In the genomic region with DNA sequence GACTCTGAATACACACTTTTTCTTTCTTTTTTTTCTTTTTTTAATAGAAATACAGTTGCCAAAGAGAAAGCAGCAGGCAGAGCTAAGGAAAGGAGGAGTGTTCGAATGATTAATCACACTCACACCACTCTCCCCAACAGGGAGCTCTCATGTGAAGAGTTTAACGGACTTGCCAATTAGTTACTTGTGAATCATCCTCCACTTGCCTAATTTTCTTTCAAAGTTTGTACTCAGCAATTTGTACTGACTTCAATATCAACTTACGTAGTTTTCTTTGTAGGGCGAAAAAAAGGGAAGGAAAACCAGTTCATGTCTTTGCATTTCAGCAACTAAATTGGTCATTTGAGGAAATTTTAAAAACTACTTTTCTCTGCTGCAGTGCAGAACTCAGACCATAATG, we compare ENCODE assay signal across 8 cellular contexts.
DNase-seq lines count a peak whose midpoint lies in the region; ATAC-seq and TF ChIP-seq lines count a peak whose summit lies in the region.

No MANE protein-coding gene starts in this region.

- H2AK5ac ChIP-seq in IMR-90 (ENCODE audit: low read depth, low read length): no peak overlapping the region

- WGBS in IMR-90 (ENCODE audit: extremely low coverage in 2 of 2, insufficient read length in 1 of 2), 2 experiments: no CpG with 5 or more reads among the region's 4 CpGs

- no TSS peak for BruUV-seq in IMR-90 (replicated peaks; lab: Mats Ljungman, UMichigan)

- H3K56ac ChIP-seq in IMR-90 (ENCODE audit: extremely low read depth, insufficient read depth, low read length): no peak overlapping the region

- TF ChIP-seq RAD21 in IMR-90 (IDR thresholded peaks at IDR 0.05; ENCODE audit: low read length): no peak

- H4K5ac ChIP-seq in IMR-90 (ENCODE audit: low read depth, low read length): no peak overlapping the region

- peaks cover 9% of the 10 kb centered on the region for H3K4me1 ChIP-seq in IMR-90 (ENCODE audit: control insufficient read depth, insufficient read depth, low read length)
- peaks cover 8% of the 10 kb centered on the region for H3K4me1 ChIP-seq in osteoblast (ENCODE audit: insufficient read depth, low read length)

- H3K4ac ChIP-seq in IMR-90 (ENCODE audit: low read depth, low read length): no peak overlapping the region

- H2BK5ac ChIP-seq in IMR-90 (ENCODE audit: low read depth, low read length, poor library complexity, severe bottlenecking): no peak overlapping the region

- in situ Hi-C loops in IMR-90 (cut with MboI; ENCODE audit: low sequenced_read_pairs): loop anchor here (25.0 kb wide), 1 partner anchor 1093 kb away; no protein-coding TSS in a partner anchor

- CTCF ChIA-PET in IMR-90 (lab: Yijun Ruan, JAX): interaction anchor here (1.0 kb wide), 1 partner anchor 383 kb away, joined by 3 read pairs; no protein-coding TSS in a partner anchor

- H2AFZ ChIP-seq in IMR-90 (replicated peaks; ENCODE audit: low read length, poor library complexity): no peak overlapping the region
- no peak overlapping the region for H2AFZ ChIP-seq in osteoblast (ENCODE audit: low read length)

- H3K9ac ChIP-seq in IMR-90 (ENCODE audit: low read depth, low read length): no peak overlapping the region

- peaks cover 12% of the 10 kb centered on the region; the same call in 1 of the 2 replicates for H3K9me1 ChIP-seq in IMR-90 (ENCODE audit: insufficient read depth, low read length)

- peak; percentile 18 for ATAC-seq in GM18502 (IDR thresholded peaks at IDR 0.05; ENCODE audit: poor library complexity, unreplicated experiment)
- 0 out of 2 replicates have a peak, but pooled peaks have one; percentile 48 for ATAC-seq in IMR-90 (ENCODE audit: low read depth)

- peaks cover 3% of the 10 kb centered on the region for H3K79me2 ChIP-seq in osteoblast (ENCODE audit: insufficient read depth, low read length)

- no peak overlapping the region for H3K4me2 ChIP-seq in IMR-90 (ENCODE audit: low read depth, low read length)
- H3K4me2 ChIP-seq in osteoblast (ENCODE audit: insufficient read depth, low read length): peak overlapping the region; percentile 38

- H4K20me1 ChIP-seq in IMR-90 (ENCODE audit: insufficient read depth, low read length): no peaks in the 10 kb centered on the region
- H4K20me1 ChIP-seq in osteoblast (ENCODE audit: insufficient read depth, low read length): peaks cover 4% of the 10 kb centered on the region

- no peak overlapping the region for H3K27ac ChIP-seq in IMR-90 (ENCODE audit: insufficient read depth, low read length)
- H3K27ac ChIP-seq in caudate nucleus (ENCODE audit: low read depth, low read length): peak overlapping the region; percentile 69
- H3K27ac ChIP-seq in osteoblast (ENCODE audit: low read depth, low read length): no peak overlapping the region

- H2AK9ac ChIP-seq in IMR-90 (replicated peaks; ENCODE audit: low read depth, low read length, poor library complexity): no peak overlapping the region

- H2BK120ac ChIP-seq in IMR-90 (ENCODE audit: low read depth, low read length): no peak overlapping the region

- no peak overlapping the region for H4K8ac ChIP-seq in IMR-90 (ENCODE audit: low read depth in 2 of 2, low read length in 2 of 2)

- no peak overlapping the region for H3K23ac ChIP-seq in IMR-90 (ENCODE audit: low read depth, low read length)

- H3K27me3 ChIP-seq in IMR-90 (ENCODE audit: control insufficient read depth, insufficient read depth, low read length) (no peaks in the 10 kb centered on the region), osteoblast (ENCODE audit: insufficient read depth, low read length) (no peaks in the 10 kb centered on the region)

- DNase-seq in IMR-90 (peak; percentile 35), caudate nucleus (lab: John Stamatoyannopoulos, UW) (no peak), osteoblast (ENCODE audit: insufficient read length, low spot score, missing footprints) (peak; percentile 48), LoVo (ENCODE audit: low spot score) (no peak), NCI-H82 treated with DMSO at 0.1 percent for 48 hours (lab: John Stamatoyannopoulos, UW; ENCODE audit: unreplicated experiment) (no peak), DMS114 treated with DMSO at 0.1 percent for 48 hours (lab: John Stamatoyannopoulos, UW; ENCODE audit: unreplicated experiment) (no peak)
- DNase-seq in activated CD4-positive, alpha-beta T cell treated with anti-CD3 and anti-CD28 coated beads for 1 hour: no peak

- no peak overlapping the region for H3K18ac ChIP-seq in IMR-90 (ENCODE audit: low read depth, low read length)

- dilution Hi-C loops in IMR-90 (cut with HindIII; ENCODE audit: low sequenced_read_pairs, unreplicated experiment): no loop called here

- no peak overlapping the region for H2BK15ac ChIP-seq in IMR-90 (ENCODE audit: low read depth, low read length)

- POLR2A ChIA-PET in IMR-90 (lab: Charles Lee; ENCODE audit: unreplicated experiment): interaction anchor here (0.7 kb wide), 1 partner anchor 204 kb away, joined by 4 read pairs; no protein-coding TSS in a partner anchor

- TF ChIP-seq POLR2A in IMR-90 (IDR thresholded peaks at IDR 0.05; ENCODE audit: low read depth, low read length): no peak

- 0 out of 2 replicates have a peak overlapping the region, but pooled peaks have one; percentile 35 for H2BK20ac ChIP-seq in IMR-90 (ENCODE audit: low read depth, low read length)

- H3K9me3 ChIP-seq in IMR-90 (ENCODE audit: control insufficient read depth, insufficient read depth, low read length): no peaks in the 10 kb centered on the region
- H3K9me3 ChIP-seq in osteoblast (ENCODE audit: low read depth, low read length): no peaks in the 10 kb centered on the region

- H3K4me3 ChIP-seq in IMR-90 (ENCODE audit: insufficient read depth, low read depth, low read length) (no peak overlapping the region), osteoblast (ENCODE audit: insufficient read depth, low read length) (no peak overlapping the region)

- H3K79me1 ChIP-seq in IMR-90 (ENCODE audit: low read depth in 1 of 2, low read length in 2 of 2): peaks cover 11 to 60% of the 10 kb centered on the region in 2 experiments

- intact Hi-C loops in IMR-90 (cut with micrococcal nuclease): no loop called here

- H3K14ac ChIP-seq in IMR-90 (replicated peaks; ENCODE audit: low read depth, low read length): no peak overlapping the region; the same call in 1 of the 2 replicates

- TF ChIP-seq CTCF in IMR-90 (conservative IDR thresholded peaks at IDR 0.05; ENCODE audit: low read depth, low read length) (no peak), osteoblast (IDR thresholded peaks at IDR 0.05; ENCODE audit: extremely low read depth, low read depth, low read length) (no peak)

- H4K91ac ChIP-seq in IMR-90 (ENCODE audit: insufficient read depth, low read depth, low read length): no peak overlapping the region

- H3K36me3 ChIP-seq in IMR-90 (ENCODE audit: control insufficient read depth, insufficient read depth, low read length): peaks cover 7% of the 10 kb centered on the region
- peaks cover 4% of the 10 kb centered on the region for H3K36me3 ChIP-seq in osteoblast (ENCODE audit: insufficient read depth, low read length)

TF ChIP-seq in IMR-90, 13 proteins besides CTCF, POLR2A, EP300 and RAD21:
- TF ChIP-seq BHLHE40 (IDR thresholded peaks at IDR 0.05; ENCODE audit: low read depth, low read length) (no peak), CEBPB (IDR thresholded peaks at IDR 0.05; ENCODE audit: low read depth, low read length) (no peak)
TF ChIP-seq in IMR-90: peak in this region for 0.

Comparison
In these comparisons a context has a peak if more than half of its experiments do, and no peak if none do; other contexts are left out.
1. DNase-seq: peak in IMR-90 (single experiment) and osteoblast (single experiment); none in caudate nucleus (0 of 61), LoVo (single experiment), NCI-H82 treated with DMSO at 0.1 percent for 48 hours (single experiment), activated CD4-positive, alpha-beta T cell treated with anti-CD3 and anti-CD28 coated beads for 1 hour (single experiment) and DMS114 treated with DMSO at 0.1 percent for 48 hours (single experiment).